ENCODE assay signal across 6 cellular contexts in genomic region chr1:148044495-148044894, GRCh38.
DNase-seq lines count a peak whose midpoint lies in the region; ATAC-seq and TF ChIP-seq lines count a peak whose summit lies in the region.
"Not testable (repeated sequence)": the region's sequence is repeated elsewhere in the genome, so short reads cannot be mapped to it uniquely, and the experiment has no call there.

No MANE protein-coding gene starts in this region.

- H3K4me3 ChIP-seq in PC-3 (ENCODE audit: low read length): not testable (repeated sequence)

- POLR2A ChIA-PET in PC-3 (lab: Charles Lee; ENCODE audit: unreplicated experiment); activated CD4-positive, alpha-beta T cell treated with anti-CD3 and anti-CD28 coated beads for 36 hours (lab: Charles Lee): not testable (repeated sequence)

- not testable (repeated sequence) for H3K9me2 ChIP-seq in PC-3 (replicated peaks; ENCODE audit: low read length)

- H3K27me3 ChIP-seq in PC-3 (ENCODE audit: low read length): not testable (repeated sequence)

- CTCF ChIA-PET in PC-3 (lab: Charles Lee); activated CD4-positive, alpha-beta T cell treated with anti-CD3 and anti-CD28 coated beads for 36 hours (lab: Charles Lee): not testable (repeated sequence)

- not testable (repeated sequence) for H3K4me1 ChIP-seq in PC-3 (ENCODE audit: insufficient read depth, low read length)

- H3K9ac ChIP-seq in PC-3 (ENCODE audit: low read length): not testable (repeated sequence)

- H4K20me1 ChIP-seq in PC-3 (ENCODE audit: low read length): not testable (repeated sequence)

- intact Hi-C loops in PC-3 (cut with micrococcal nuclease); activated CD4-positive, alpha-beta T cell treated with anti-CD3 and anti-CD28 coated beads for 36 hours (cut with DNase I, micrococcal nuclease): not testable (repeated sequence)

- H2AFZ ChIP-seq in PC-3 (ENCODE audit: low read length): not testable (repeated sequence)

- BruUV-seq in PC-3 (replicated peaks; lab: Mats Ljungman, UMichigan): not testable (repeated sequence)

- H3K4me2 ChIP-seq in PC-3 (ENCODE audit: low read length): not testable (repeated sequence)

- H3K9me3 ChIP-seq in PC-3 (ENCODE audit: low read length): not testable (repeated sequence)

- not testable (repeated sequence) for H3K79me2 ChIP-seq in PC-3 (ENCODE audit: low read length)

- DNase-seq in PC-3: peak; percentile 49
- DNase-seq in activated CD4-positive, alpha-beta T cell treated with anti-CD3 and anti-CD28 coated beads for 36 hours; central memory CD8-positive, alpha-beta T cell (ENCODE audit: low spot score in 2 of 2): not testable (repeated sequence)
- DNase-seq in stimulated activated naive CD8-positive, alpha-beta T cell treated with anti-CD3 and anti-CD28 coated beads, Interleukin-15, amount 100 ng/mL, for 72 hours: peak in 1 of 2 donors; percentile 34

- ATAC-seq in PC-3: peak; percentile 49; the same call in 1 of the 2 replicates
- peak; percentile 51 for ATAC-seq in activated CD4-positive, alpha-beta T cell treated with anti-CD3 and anti-CD28 coated beads for 36 hours
- peak; percentile 55 for ATAC-seq in activated T-helper 17 cell treated with anti-CD3 and anti-CD28 coated beads, Interleukin-2, amount 50 U/mL, for 72 hours (replicated peaks)
- peak; percentile 24 for ATAC-seq in central memory CD8-positive, alpha-beta T cell (replicated peaks; ENCODE audit: extremely low read depth, poor library complexity, severe bottlenecking)
- peak; percentile 67 for ATAC-seq in esophagus mucosa
- peak; percentile 85 for ATAC-seq in stimulated activated naive CD8-positive, alpha-beta T cell treated with anti-CD3 and anti-CD28 coated beads, Interleukin-15, amount 100 ng/mL, for 72 hours

- not testable (repeated sequence) for H3K4me1 Mint-ChIP-seq in activated CD4-positive, alpha-beta T cell treated with anti-CD3 and anti-CD28 coated beads for 36 hours; activated T-helper 17 cell treated with anti-CD3 and anti-CD28 coated beads, Interleukin-2, amount 50 U/mL, for 72 hours; central memory CD8-positive, alpha-beta T cell; stimulated activated naive CD8-positive, alpha-beta T cell treated with anti-CD3 and anti-CD28 coated beads, Interleukin-15, amount 100 ng/mL, for 72 hours

- H3K36me3 ChIP-seq in PC-3 (ENCODE audit: low read depth, low read length): not testable (repeated sequence)

- H3K27ac Mint-ChIP-seq in activated CD4-positive, alpha-beta T cell treated with anti-CD3 and anti-CD28 coated beads for 36 hours; activated T-helper 17 cell treated with anti-CD3 and anti-CD28 coated beads, Interleukin-2, amount 50 U/mL, for 72 hours; central memory CD8-positive, alpha-beta T cell (ENCODE audit: low read depth); stimulated activated naive CD8-positive, alpha-beta T cell treated with anti-CD3 and anti-CD28 coated beads, Interleukin-15, amount 100 ng/mL, for 72 hours: not testable (repeated sequence)

- not testable (repeated sequence) for H3K36me3 Mint-ChIP-seq in activated CD4-positive, alpha-beta T cell treated with anti-CD3 and anti-CD28 coated beads for 36 hours (ENCODE audit: low read depth); activated T-helper 17 cell treated with anti-CD3 and anti-CD28 coated beads, Interleukin-2, amount 50 U/mL, for 72 hours (ENCODE audit: low read depth); central memory CD8-positive, alpha-beta T cell (ENCODE audit: insufficient read depth)

- H3K9me3 Mint-ChIP-seq in activated CD4-positive, alpha-beta T cell treated with anti-CD3 and anti-CD28 coated beads for 36 hours (ENCODE audit: low read depth); activated T-helper 17 cell treated with anti-CD3 and anti-CD28 coated beads, Interleukin-2, amount 50 U/mL, for 72 hours; central memory CD8-positive, alpha-beta T cell; stimulated activated naive CD8-positive, alpha-beta T cell treated with anti-CD3 and anti-CD28 coated beads, Interleukin-15, amount 100 ng/mL, for 72 hours: not testable (repeated sequence)

- not testable (repeated sequence) for H3K4me3 Mint-ChIP-seq in activated CD4-positive, alpha-beta T cell treated with anti-CD3 and anti-CD28 coated beads for 36 hours; activated T-helper 17 cell treated with anti-CD3 and anti-CD28 coated beads, Interleukin-2, amount 50 U/mL, for 72 hours; central memory CD8-positive, alpha-beta T cell; stimulated activated naive CD8-positive, alpha-beta T cell treated with anti-CD3 and anti-CD28 coated beads, Interleukin-15, amount 100 ng/mL, for 72 hours

- H3K27me3 Mint-ChIP-seq in activated CD4-positive, alpha-beta T cell treated with anti-CD3 and anti-CD28 coated beads for 36 hours; activated T-helper 17 cell treated with anti-CD3 and anti-CD28 coated beads, Interleukin-2, amount 50 U/mL, for 72 hours; central memory CD8-positive, alpha-beta T cell; stimulated activated naive CD8-positive, alpha-beta T cell treated with anti-CD3 and anti-CD28 coated beads, Interleukin-15, amount 100 ng/mL, for 72 hours: not testable (repeated sequence)

- H3F3A ChIP-seq in PC-3 (ENCODE audit: low read length, unreplicated experiment): not testable (repeated sequence)

- H3K27ac ChIP-seq in PC-3 (ENCODE audit: low read length): not testable (repeated sequence)

- not testable (repeated sequence) for TF ChIP-seq CTCF in PC-3 (conservative IDR thresholded peaks at IDR 0.05; ENCODE audit: low read depth, low read length)

Comparison
In these comparisons a context has a peak if more than half of its experiments do, and no peak if none do; other contexts are left out.
1. ATAC-seq: peak in every context shown above with its lines; median percentile 85 in stimulated activated naive CD8-positive, alpha-beta T cell treated with anti-CD3 and anti-CD28 coated beads, Interleukin-15, amount 100 ng/mL, for 72 hours; 67 in esophagus mucosa; 55 in activated T-helper 17 cell treated with anti-CD3 and anti-CD28 coated beads, Interleukin-2, amount 50 U/mL, for 72 hours; 51 in activated CD4-positive, alpha-beta T cell treated with anti-CD3 and anti-CD28 coated beads for 36 hours; 49 in PC-3; 24 in central memory CD8-positive, alpha-beta T cell.